In the genomic region with DNA sequence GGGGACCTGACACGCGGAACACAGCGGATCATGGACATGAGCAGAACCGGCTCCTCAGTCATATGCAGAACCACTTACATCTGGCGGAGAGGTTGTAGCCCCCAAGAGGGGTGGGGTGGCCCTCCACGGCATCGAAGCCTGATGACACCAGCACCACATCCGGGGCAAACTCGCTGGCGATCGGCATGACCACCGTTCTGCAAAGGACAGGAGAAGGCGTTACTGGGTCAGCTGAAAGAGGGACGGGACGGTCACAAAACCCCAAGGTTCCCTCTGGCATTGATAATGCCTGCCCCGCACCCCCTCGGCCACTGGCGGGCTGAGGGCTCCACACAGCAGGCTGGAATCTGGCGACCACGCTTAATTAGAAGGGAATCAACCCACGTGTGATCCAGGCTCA, we compare ENCODE assay signal across 30 cellular contexts.
"Had no signal": no experiment of that assay in that cellular context is flagged by ENCODE, and none has a peak within 500 bp of the region (broad histone marks: within the 10 kb centered on the region; RNA-seq: fewer than 3 reads in every experiment).

No MANE protein-coding gene starts in this region.

- H3K27me3 ChIP-seq: ascending aorta, breast epithelium, cardiac muscle cell, esophagus muscularis mucosa, foreskin keratinocyte, gastrocnemius medialis, heart right ventricle had no signal

- H3K27me3 Mint-ChIP-seq: activated CD4-positive, alpha-beta T cell treated with anti-CD3 and anti-CD28 coated beads, Interleukin-2, amount 10 ng/mL, durations not matched to agents 7 days and 5 days; activated CD8-positive, alpha-beta memory T cell treated with anti-CD3 and anti-CD28 coated beads, Interleukin-2, amount 10 ng/mL, durations not matched to agents 7 days and 5 days; activated naive CD4-positive, alpha-beta T cell treated with anti-CD3 and anti-CD28 coated beads, Interleukin-2, amount 10 ng/mL, durations not matched to agents 7 days and 5 days; activated naive CD8-positive, alpha-beta T cell treated with anti-CD3 and anti-CD28 coated beads, Interleukin-2, amount 10 ng/mL, durations not matched to agents 7 days and 5 days; brain; effector memory CD8-positive, alpha-beta T cell had no signal

- H3K4me3 Mint-ChIP-seq: activated CD4-positive, alpha-beta T cell treated with anti-CD3 and anti-CD28 coated beads, Interleukin-2, amount 10 ng/mL, durations not matched to agents 7 days and 5 days; activated CD8-positive, alpha-beta memory T cell treated with anti-CD3 and anti-CD28 coated beads, Interleukin-2, amount 10 ng/mL, durations not matched to agents 7 days and 5 days; activated CD8-positive, alpha-beta T cell treated with anti-CD3 and anti-CD28 coated beads, Interleukin-2, amount 10 ng/mL, durations not matched to agents 7 days and 5 days; activated naive CD4-positive, alpha-beta T cell treated with anti-CD3 and anti-CD28 coated beads, Interleukin-2, amount 10 ng/mL, durations not matched to agents 7 days and 5 days; activated naive CD8-positive, alpha-beta T cell treated with anti-CD3 and anti-CD28 coated beads, Interleukin-2, amount 10 ng/mL, durations not matched to agents 7 days and 5 days; activated T-helper 1 cell treated with anti-CD3 and anti-CD28 coated beads, Interleukin-12 subunit alpha, Interleukin-12 subunit beta, Interleukin-2, Interleukin-4 antibody, amounts not matched to agents 30 ng/mL and 10 ng/mL and 1 ng/mL, durations not matched to agents 14 hours and 24 hours and 36 hours; brain; effector memory CD8-positive, alpha-beta T cell had no signal

- H3K27ac ChIP-seq: ascending aorta, breast epithelium, cardiac muscle cell, esophagus muscularis mucosa, foreskin keratinocyte, gastrocnemius medialis, heart right ventricle had no signal

- H3K4me3 ChIP-seq: ascending aorta, breast epithelium, cardiac muscle cell, esophagus muscularis mucosa, gastrocnemius medialis, heart right ventricle had no signal

- H3K27ac Mint-ChIP-seq: activated CD4-positive, alpha-beta T cell treated with anti-CD3 and anti-CD28 coated beads, Interleukin-2, amount 10 ng/mL, durations not matched to agents 7 days and 5 days; activated CD8-positive, alpha-beta memory T cell treated with anti-CD3 and anti-CD28 coated beads, Interleukin-2, amount 10 ng/mL, durations not matched to agents 7 days and 5 days; activated CD8-positive, alpha-beta T cell treated with anti-CD3 and anti-CD28 coated beads, Interleukin-2, amount 10 ng/mL, durations not matched to agents 7 days and 5 days; activated naive CD4-positive, alpha-beta T cell treated with anti-CD3 and anti-CD28 coated beads, Interleukin-2, amount 10 ng/mL, durations not matched to agents 7 days and 5 days; activated naive CD8-positive, alpha-beta T cell treated with anti-CD3 and anti-CD28 coated beads, Interleukin-2, amount 10 ng/mL, durations not matched to agents 7 days and 5 days; activated T-helper 1 cell treated with anti-CD3 and anti-CD28 coated beads, Interleukin-12 subunit alpha, Interleukin-12 subunit beta, Interleukin-2, Interleukin-4 antibody, amounts not matched to agents 30 ng/mL and 10 ng/mL and 1 ng/mL, durations not matched to agents 14 hours and 24 hours and 36 hours; activated T-helper 2 cell treated with anti-CD3 and anti-CD28 coated beads, Interferon-gamma antibody, Interleukin-2, Interleukin-4, amounts not matched to agents 10 μg/mL and 5 μg/mL and 100 μg/mL, durations not matched to agents 14 hours and 24 hours and 36 hours; brain; effector memory CD8-positive, alpha-beta T cell had no signal

- H3K9me3 Mint-ChIP-seq: activated CD4-positive, alpha-beta T cell treated with anti-CD3 and anti-CD28 coated beads, Interleukin-2, amount 10 ng/mL, durations not matched to agents 7 days and 5 days; activated naive CD4-positive, alpha-beta T cell treated with anti-CD3 and anti-CD28 coated beads, Interleukin-2, amount 10 ng/mL, durations not matched to agents 7 days and 5 days; activated naive CD4-positive, alpha-beta T cell treated with anti-CD3 and anti-CD28 coated beads, Interleukin-2, amount 50 U/mL, for 72 hours; activated naive CD8-positive, alpha-beta T cell treated with anti-CD3 and anti-CD28 coated beads, Interleukin-2, amount 10 ng/mL, durations not matched to agents 7 days and 5 days; activated T-helper 1 cell treated with anti-CD3 and anti-CD28 coated beads, Interleukin-12 subunit alpha, Interleukin-12 subunit beta, Interleukin-2, Interleukin-4 antibody, amounts not matched to agents 30 ng/mL and 10 ng/mL and 1 ng/mL, durations not matched to agents 14 hours and 24 hours and 36 hours; activated T-helper 2 cell treated with anti-CD3 and anti-CD28 coated beads, Interferon-gamma antibody, Interleukin-2, Interleukin-4, amounts not matched to agents 10 μg/mL and 5 μg/mL and 100 μg/mL, durations not matched to agents 14 hours and 24 hours and 36 hours; brain; effector memory CD8-positive, alpha-beta T cell had no signal

- H3K4me1 ChIP-seq: ascending aorta, breast epithelium, esophagus muscularis mucosa, foreskin keratinocyte, gastrocnemius medialis had no signal

- H3K4me1 Mint-ChIP-seq: activated CD4-positive, alpha-beta T cell treated with anti-CD3 and anti-CD28 coated beads, Interleukin-2, amount 10 ng/mL, durations not matched to agents 7 days and 5 days; activated naive CD4-positive, alpha-beta T cell treated with anti-CD3 and anti-CD28 coated beads, Interleukin-2, amount 10 ng/mL, durations not matched to agents 7 days and 5 days; activated naive CD8-positive, alpha-beta T cell treated with anti-CD3 and anti-CD28 coated beads, Interleukin-2, amount 10 ng/mL, durations not matched to agents 7 days and 5 days; brain had no signal

- H3K9me3 ChIP-seq: ascending aorta, breast epithelium, gastrocnemius medialis had no signal

- ATAC-seq: activated CD8-positive, alpha-beta memory T cell treated with anti-CD3 and anti-CD28 coated beads, Interleukin-2, amount 10 ng/mL, durations not matched to agents 7 days and 5 days; activated CD8-positive, alpha-beta T cell treated with anti-CD3 and anti-CD28 coated beads, Interleukin-2, amount 10 ng/mL, durations not matched to agents 7 days and 5 days; activated naive CD4-positive, alpha-beta T cell treated with anti-CD3 and anti-CD28 coated beads, Interleukin-2, amount 50 U/mL, for 72 hours; effector memory CD8-positive, alpha-beta T cell; foreskin keratinocyte; gastrocnemius medialis had no signal

- DNase-seq: activated CD4-positive, alpha-beta T cell treated with anti-CD3 and anti-CD28 coated beads for 1 hour; activated CD4-positive, alpha-beta T cell treated with anti-CD3 and anti-CD28 coated beads for 4 hours; activated CD4-positive, alpha-beta T cell treated with anti-CD3 and anti-CD28 coated beads, Interleukin-2, amount 10 ng/mL, durations not matched to agents 7 days and 5 days; activated CD4-positive, alpha-beta T cell treated with anti-CD3 and anti-CD28 coated beads, Interleukin-2, amount 50 U/mL, for 4 hours; activated CD8-positive, alpha-beta memory T cell treated with anti-CD3 and anti-CD28 coated beads, Interleukin-2, amount 10 ng/mL, durations not matched to agents 7 days and 5 days; activated CD8-positive, alpha-beta memory T cell treated with anti-CD3 and anti-CD28 coated beads, Interleukin-2, amount 50 U/mL, for 4 hours; activated CD8-positive, alpha-beta T cell treated with anti-CD3 and anti-CD28 coated beads, Interleukin-2, amount 10 ng/mL, durations not matched to agents 7 days and 5 days; activated effector memory CD4-positive, alpha-beta T cell treated with anti-CD3 and anti-CD28 coated beads, Interleukin-2, amount 50 U/mL, for 16 hours; activated naive CD4-positive, alpha-beta T cell treated with anti-CD3 and anti-CD28 coated beads, Interleukin-2, amount 10 ng/mL, durations not matched to agents 7 days and 5 days; activated naive CD8-positive, alpha-beta T cell treated with anti-CD3 and anti-CD28 coated beads, Interleukin-2, amount 10 ng/mL, durations not matched to agents 7 days and 5 days; activated T-cell treated with anti-CD3 and anti-CD28 coated beads, Interleukin-2, amount 50 U/mL, for 1 hour; activated T-cell treated with anti-CD3 and anti-CD28 coated beads, Interleukin-2, amount 50 U/mL, for 48 hours; central memory CD4-positive, alpha-beta T cell; cortex of kidney; dermis blood vessel endothelial cell; effector CD4-positive, alpha-beta T cell; effector memory CD8-positive, alpha-beta T cell; erythroblast; foreskin keratinocyte; gastrocnemius medialis; heart right ventricle; T-helper 2 cell had no signal
